9 cellular contexts compared by ENCODE assay signal in genomic region chr9:136328622-136329041, GRCh38. TPM values are rescaled to one million over a fixed set of nuclear protein-coding genes. Genes with fewer than 3 reads are reported as not detected.
DNase-seq lines count a peak whose midpoint lies in the region; ATAC-seq and TF ChIP-seq lines count a peak whose summit lies in the region.
"Had no signal": no experiment of that assay in that cellular context is flagged by ENCODE, and none has a peak within 500 bp of the region (broad histone marks: within the 10 kb centered on the region; RNA-seq: fewer than 3 reads in every experiment).

No MANE protein-coding gene starts in this region.

- peaks cover 4% of the 10 kb centered on the region for H3K4me1 Mint-ChIP-seq in CD8-positive, alpha-beta T cell (ENCODE audit: low read depth)

- ATAC-seq in CD8-positive, alpha-beta T cell, result no peak
- ATAC-seq in RWPE2 (ENCODE audit: low read depth), result no peak
- no peak for ATAC-seq in GM18909 (IDR thresholded peaks at IDR 0.05; ENCODE audit: poor library complexity, unreplicated experiment)
- no peak for ATAC-seq in HG03196 (IDR thresholded peaks at IDR 0.05; ENCODE audit: unreplicated experiment)
- no peak for ATAC-seq in foreskin keratinocyte

- no peak for TF ChIP-seq POLR2A in ovary (IDR thresholded peaks at IDR 0.05)

- no peak overlapping the region for H3K27ac Mint-ChIP-seq in CD8-positive, alpha-beta T cell

- no peaks in the 10 kb centered on the region for H3K27me3 ChIP-seq in CD8-positive, alpha-beta T cell (ENCODE audit: insufficient read depth, low read length)
- H3K27me3 ChIP-seq in RWPE2 (ENCODE audit: insufficient read depth, poor library complexity, severe bottlenecking) (no peaks in the 10 kb centered on the region), fibroblast of lung (ENCODE audit: control insufficient read depth, insufficient read depth, low read length) (no peaks in the 10 kb centered on the region), ovary (no peaks in the 10 kb centered on the region), foreskin keratinocyte (peaks cover 8% of the 10 kb centered on the region)

- no peak overlapping the region for H3K27ac ChIP-seq in CD8-positive, alpha-beta T cell (ENCODE audit: low read depth, low read length)
- H3K27ac ChIP-seq in RWPE2 (ENCODE audit: poor library complexity, severe bottlenecking), result no peak overlapping the region
- H3K27ac ChIP-seq in fibroblast of lung (ENCODE audit: insufficient read depth, low read length), result peak overlapping the region; percentile 87
- peak overlapping the region; percentile 85 to 94 for H3K27ac ChIP-seq in ovary
- no peak overlapping the region for H3K27ac ChIP-seq in OCI-LY7 (ENCODE audit: low read depth, low read length, poor library complexity, severe bottlenecking)
- no peak overlapping the region for H3K27ac ChIP-seq in foreskin keratinocyte
- H3K27ac ChIP-seq: neutrophil had no signal

- H2AFZ ChIP-seq in fibroblast of lung (ENCODE audit: low read length), result no peak overlapping the region
- no peak overlapping the region for H2AFZ ChIP-seq in OCI-LY7 (ENCODE audit: low read length)

- TF ChIP-seq EP300 in ovary (IDR thresholded peaks at IDR 0.05), result no peak

- H4K20me1 ChIP-seq in fibroblast of lung (ENCODE audit: control insufficient read depth, extremely low read depth, insufficient read depth, low read length) (no peaks in the 10 kb centered on the region), OCI-LY7 (ENCODE audit: insufficient read depth, low read length) (no peaks in the 10 kb centered on the region)

- no peak overlapping the region for H3K4me3 ChIP-seq in CD8-positive, alpha-beta T cell (ENCODE audit: low read depth, low read length)
- H3K4me3 ChIP-seq in RWPE2 (ENCODE audit: severe bottlenecking) (peak overlapping the region; percentile 87), fibroblast of lung (replicated peaks in 1 of 4; ENCODE audit: control extremely low read depth in 1 of 4, insufficient read depth in 1 of 4, low read depth in 3 of 4, low read length in 4 of 4) (peak overlapping the region; percentile 78 to 95 (median 86)), ovary (peak overlapping the region; percentile 69), OCI-LY7 (ENCODE audit: low read depth, low read length, poor library complexity, severe bottlenecking) (no peak overlapping the region)

- no peaks in the 10 kb centered on the region for H3K9me3 ChIP-seq in CD8-positive, alpha-beta T cell (ENCODE audit: low read length)
- H3K9me3 ChIP-seq in RWPE2 (ENCODE audit: severe bottlenecking), result no peaks in the 10 kb centered on the region
- no peaks in the 10 kb centered on the region for H3K9me3 ChIP-seq in fibroblast of lung (ENCODE audit: control insufficient read depth, insufficient read depth, low read depth, low read length)
- H3K9me3 ChIP-seq in ovary, result no peaks in the 10 kb centered on the region
- H3K9me3 ChIP-seq in OCI-LY7 (ENCODE audit: low read length), result no peaks in the 10 kb centered on the region
- H3K9me3 ChIP-seq: neutrophil had no signal

- peak overlapping the region; percentile 88 for H3K9ac ChIP-seq in fibroblast of lung (ENCODE audit: insufficient read depth, low read length)

- H3K9me2 ChIP-seq in OCI-LY7 (ENCODE audit: insufficient read depth, low read length), result no peaks in the 10 kb centered on the region

- DNase-seq in CD8-positive, alpha-beta T cell, result no peak
- DNase-seq in RWPE2 (ENCODE audit: low spot score), result no peak
- DNase-seq in fibroblast of lung (ENCODE audit: low read depth in 2 of 2), result peak; percentile 55 to 73
- peak; percentile 55 to 74 (median 61) for DNase-seq in ovary
- DNase-seq in OCI-LY7 (ENCODE audit: low spot score), result no peak
- no peak for DNase-seq in foreskin keratinocyte

- no peaks in the 10 kb centered on the region for H3K36me3 ChIP-seq in CD8-positive, alpha-beta T cell (ENCODE audit: insufficient read depth, low read length)
- H3K36me3 ChIP-seq in RWPE2 (ENCODE audit: low read depth) (no peaks in the 10 kb centered on the region), fibroblast of lung (ENCODE audit: control insufficient read depth, insufficient read depth, low read length) (peaks cover 8% of the 10 kb centered on the region), ovary (no peaks in the 10 kb centered on the region), OCI-LY7 (ENCODE audit: insufficient read depth, low read length) (no peaks in the 10 kb centered on the region)
- H3K36me3 ChIP-seq: neutrophil had no signal

- no peaks in the 10 kb centered on the region for H3K36me3 Mint-ChIP-seq in CD8-positive, alpha-beta T cell

- POLR2A ChIA-PET in CD8-positive, alpha-beta T cell (lab: Charles Lee), result no interaction called here
- POLR2A ChIA-PET in OCI-LY7 (lab: Charles Lee), result no interaction called here

- WGBS in ovary, 3 donors, result 5 to 11% (median 8%) methylated on average over 10 to 15 of the region's 15 CpGs

- H3K27me3 Mint-ChIP-seq in CD8-positive, alpha-beta T cell (ENCODE audit: low read depth), result no peaks in the 10 kb centered on the region

- peak overlapping the region; percentile 73 for H3K4me3 Mint-ChIP-seq in CD8-positive, alpha-beta T cell

- CTCF ChIA-PET in CD8-positive, alpha-beta T cell (lab: Charles Lee), result no interaction called here
- CTCF ChIA-PET in OCI-LY7 (lab: Charles Lee; ENCODE audit: unreplicated experiment), result interaction anchor here (0.6 kb wide), 1 partner anchor 1318 kb away, joined by 4 read pairs; no protein-coding TSS in a partner anchor

- no peaks in the 10 kb centered on the region for H3K9me3 Mint-ChIP-seq in CD8-positive, alpha-beta T cell

- peaks cover 10% of the 10 kb centered on the region for H3K4me1 ChIP-seq in CD8-positive, alpha-beta T cell (ENCODE audit: insufficient read depth, low read length)
- H3K4me1 ChIP-seq in RWPE2 (ENCODE audit: insufficient read depth, poor library complexity, severe bottlenecking) (peaks cover 2% of the 10 kb centered on the region), fibroblast of lung (ENCODE audit: control insufficient read depth, extremely low read depth, insufficient read depth, low read length) (peaks cover 27% of the 10 kb centered on the region), ovary (ENCODE audit: insufficient read depth) (peaks cover 19% of the 10 kb centered on the region), OCI-LY7 (ENCODE audit: insufficient read depth, low read length, poor library complexity, severe bottlenecking) (no peaks in the 10 kb centered on the region), foreskin keratinocyte (no peaks in the 10 kb centered on the region)

- H3K79me2 ChIP-seq in fibroblast of lung (ENCODE audit: control insufficient read depth, insufficient read depth, low read length) (peaks cover 58% of the 10 kb centered on the region), OCI-LY7 (ENCODE audit: insufficient read depth, low read depth, low read length) (no peaks in the 10 kb centered on the region)

- no peak for TF ChIP-seq CTCF in CD8-positive, alpha-beta T cell (IDR thresholded peaks at IDR 0.05)
- no peak for TF ChIP-seq CTCF in RWPE2 (IDR thresholded peaks at IDR 0.05; ENCODE audit: poor library complexity, severe bottlenecking)
- TF ChIP-seq CTCF in fibroblast of lung (conservative IDR thresholded peaks at IDR 0.05 in 1 of 2, IDR thresholded peaks at IDR 0.05 in 1 of 2; ENCODE audit: low read depth in 1 of 2, low read length in 2 of 2), result no peak
- no peak for TF ChIP-seq CTCF in ovary (IDR thresholded peaks at IDR 0.05)
- TF ChIP-seq CTCF in OCI-LY7 (conservative IDR thresholded peaks at IDR 0.05; ENCODE audit: low read length), result no peak
- no peak for TF ChIP-seq CTCF in foreskin keratinocyte (conservative IDR thresholded peaks at IDR 0.05)

- H3K4me2 ChIP-seq in fibroblast of lung (ENCODE audit: extremely low read depth, insufficient read depth, low read length) (peak overlapping the region; percentile 93), OCI-LY7 (ENCODE audit: low read length) (no peak overlapping the region)

- intact Hi-C loops in CD8-positive, alpha-beta T cell (cut with DNase I, micrococcal nuclease), result no loop called here
- intact Hi-C loops in ovary (cut with DNase I), result loop anchor here in 1 of 4 donors (5.0 kb wide), 1 partner anchor 34 kb away; the partner anchor contains the start of gene DNLZ
- intact Hi-C loops in OCI-LY7 (cut with micrococcal nuclease; ENCODE audit: unreplicated experiment), result no loop called here

- no TSS peak for BruUV-seq in OCI-LY7 (replicated peaks; lab: Mats Ljungman, UMichigan)

RNA-seq across cellular contexts. Expression of gene GPSM1, which starts 1.3 kb away (rescaled TPM):
- total RNA-seq in CD8-positive, alpha-beta T cell, result 1 to 10 TPM; 5.4 to 6.6 TPM
- total RNA-seq in fibroblast of lung (54.2 and 60.3 TPM in 2 replicates), ovary (10 to 100 TPM; 14.1 to 65.4 (median 36.4) TPM), OCI-LY7 (2022) (not detected in 2 replicates), foreskin keratinocyte (3.6 and 6.2 TPM in 2 replicates)
- polyA plus RNA-seq in fibroblast of lung (15.8 and 17.2 TPM in 2 replicates), ovary (10 to 100 TPM in 1 of 2 donors, under 1 TPM in 1; 0.57 to 26.6 TPM), foreskin keratinocyte (3.4 and 5.3 TPM in 2 replicates)
- polyA plus RNA-seq in fibroblast of lung (2012), result 42.7 and 50.3 TPM in 2 replicates
- 18.7 and 34.0 TPM in 2 replicates for polyA minus RNA-seq in fibroblast of lung (ENCODE audit: low replicate concordance)
- not detected in 2 replicates for total RNA-seq in OCI-LY7 (2014; rRNA removed; shearing (Covaris generic))

RNA-seq across cellular contexts. Expression of gene CCDC187, which starts 24.7 kb away (rescaled TPM):
- total RNA-seq in CD8-positive, alpha-beta T cell, result under 1 TPM; 0.03 to 0.11 TPM
- not detected in 2 replicates for total RNA-seq in fibroblast of lung
- polyA plus RNA-seq in fibroblast of lung, result under 0.01 TPM in 1 of 2 replicates, not detected in the other
- not detected in 2 replicates for polyA plus RNA-seq in fibroblast of lung (2012)
- polyA minus RNA-seq in fibroblast of lung (ENCODE audit: low replicate concordance), result not detected in 2 replicates
- total RNA-seq in ovary, result 10 to 100 TPM in 1 of 7 donors, 1 to 10 TPM in 2, under 1 TPM in 3, not detected in 1; 0.03 to 15.7 (median 1.2) TPM
- polyA plus RNA-seq in ovary, result under 1 TPM; 0.02 to 0.05 TPM
- not detected in 2 replicates for total RNA-seq in OCI-LY7 (2014; rRNA removed; shearing (Covaris generic))
- not detected in 2 replicates for total RNA-seq in OCI-LY7 (2022)
- total RNA-seq in foreskin keratinocyte, result 0.03 TPM in 1 of 2 replicates, not detected in the other
- 0.01 and 0.03 TPM in 2 replicates for polyA plus RNA-seq in foreskin keratinocyte

RNA-seq across cellular contexts. Expression of gene DNLZ, which starts 34.9 kb away (rescaled TPM):
- 10 to 100 TPM; 21.0 to 22.1 TPM for total RNA-seq in CD8-positive, alpha-beta T cell
- 14.2 and 14.6 TPM in 2 replicates for total RNA-seq in fibroblast of lung
- polyA plus RNA-seq in fibroblast of lung, result 5.8 and 7.4 TPM in 2 replicates
- polyA plus RNA-seq in fibroblast of lung (2012), result 19.1 and 21.3 TPM in 2 replicates
- 0.47 and 4.8 TPM in 2 replicates for polyA minus RNA-seq in fibroblast of lung (ENCODE audit: low replicate concordance)
- total RNA-seq in ovary, result 10 to 100 TPM; 14.4 to 33.3 (median 24.2) TPM
- 10 to 100 TPM in 1 of 2 donors, 1 to 10 TPM in 1; 1.8 to 10.3 TPM for polyA plus RNA-seq in ovary
- total RNA-seq in OCI-LY7 (2014; rRNA removed; shearing (Covaris generic)), result 21.2 and 21.8 TPM in 2 replicates
- 13.1 and 16.8 TPM in 2 replicates for total RNA-seq in OCI-LY7 (2022)
- total RNA-seq in foreskin keratinocyte, result 17.9 and 25.2 TPM in 2 replicates
- 30.9 and 48.7 TPM in 2 replicates for polyA plus RNA-seq in foreskin keratinocyte

RNA-seq across cellular contexts. Expression of gene CARD9, which starts 44.8 kb away (rescaled TPM):
- under 1 TPM; 0.14 to 0.31 TPM for total RNA-seq in CD8-positive, alpha-beta T cell
- 1.0 and 3.3 TPM in 2 replicates for total RNA-seq in fibroblast of lung
- 0.16 and 0.69 TPM in 2 replicates for polyA plus RNA-seq in fibroblast of lung
- polyA plus RNA-seq in fibroblast of lung (2012), result 0.75 and 1.6 TPM in 2 replicates
- 0.11 and 1.1 TPM in 2 replicates for polyA minus RNA-seq in fibroblast of lung (ENCODE audit: low replicate concordance)
- total RNA-seq in ovary, result 1 to 10 TPM in 4 of 7 donors, under 1 TPM in 3; 0.48 to 3.5 (median 1.3) TPM
- polyA plus RNA-seq in ovary, result under 1 TPM in 1 of 2 donors, not detected in 1; 0.61 TPM
- total RNA-seq in OCI-LY7 (2014; rRNA removed; shearing (Covaris generic)), result 0.92 and 1.8 TPM in 2 replicates
- 1.7 and 2.1 TPM in 2 replicates for total RNA-seq in OCI-LY7 (2022)
- 0.24 and 0.35 TPM in 2 replicates for total RNA-seq in foreskin keratinocyte
- polyA plus RNA-seq in foreskin keratinocyte, result 0.17 and 0.32 TPM in 2 replicates

Comparison
In these comparisons a context has a peak if more than half of its experiments do, and no peak if none do; other contexts are left out.
1. DNase-seq: peak in fibroblast of lung (2 of 2) and ovary (5 of 5); none in CD8-positive, alpha-beta T cell (0 of 7), RWPE2 (single experiment), OCI-LY7 (single experiment) and foreskin keratinocyte (0 of 2).
2. H3K27ac ChIP-seq: peak in fibroblast of lung (single experiment) and ovary (2 of 2); none in CD8-positive, alpha-beta T cell (single experiment), RWPE2 (single experiment), OCI-LY7 (single experiment) and foreskin keratinocyte (single experiment).
3. H3K4me3 ChIP-seq: peak in RWPE2 (single experiment), fibroblast of lung (4 of 4) and ovary (single experiment); none in CD8-positive, alpha-beta T cell (single experiment) and OCI-LY7 (single experiment).